In the genomic region with DNA sequence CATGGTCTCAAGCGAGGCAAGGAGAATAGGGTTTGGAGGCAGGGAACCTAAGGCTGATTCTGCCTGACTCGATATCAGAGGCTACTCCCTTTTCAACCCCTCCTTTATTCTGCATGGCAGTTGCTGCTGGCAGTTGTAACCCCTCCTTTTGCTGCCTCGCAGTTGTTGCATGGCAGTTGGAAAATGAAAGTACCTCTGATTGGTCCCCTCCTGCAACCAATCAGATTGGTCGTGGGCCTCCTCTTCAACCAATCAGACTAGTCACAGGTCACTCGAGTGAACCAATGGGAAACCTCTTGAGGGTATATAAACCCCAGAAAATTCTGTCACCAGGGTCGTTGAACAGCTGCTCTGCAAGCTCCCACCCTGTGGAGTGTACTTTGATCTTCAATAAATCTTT, we compare ENCODE assay signal across 18 cellular contexts.
DNase-seq lines count a peak whose midpoint lies in the region; ATAC-seq, FAIRE-seq and TF ChIP-seq lines count a peak whose summit lies in the region.
"Had no signal": no experiment of that assay in that cellular context is flagged by ENCODE, and none has a peak within 500 bp of the region (broad histone marks: within the 10 kb centered on the region; RNA-seq: fewer than 3 reads in every experiment).

No MANE protein-coding gene starts in this region.

- no peaks in the 10 kb centered on the region for H3K9me3 ChIP-seq in neural progenitor cell (ENCODE audit: low read depth)
- H3K9me3 ChIP-seq: left lung, prostate gland had no signal

- DNase-seq in DMS53 (lab: John Stamatoyannopoulos, UW): peak; percentile 45
- no peak for DNase-seq in DMS53 treated with DMSO at 0.1 percent for 48 hours (lab: John Stamatoyannopoulos, UW; ENCODE audit: unreplicated experiment)
- peak; percentile 9 for DNase-seq in RCC 7860 (ENCODE audit: low spot score)
- DNase-seq in neural progenitor cell (ENCODE audit: low spot score): no peak
- no peak for DNase-seq in stimulated activated naive CD8-positive, alpha-beta T cell treated with anti-CD3 and anti-CD28 coated beads, Interleukin-15, amount 100 ng/mL, for 72 hours
- DNase-seq in stimulated activated CD4-positive, alpha-beta T cell treated with anti-CD3 and anti-CD28 coated beads, Interleukin-2, amount 100 ng/mL, for 24 hours: no peak
- DNase-seq: 8988T; activated CD4-positive, CD25-positive, alpha-beta regulatory T cell treated with anti-CD3 and anti-CD28 coated beads, Interleukin-2, amount 50 U/mL, for 72 hours; CD4-positive, CD25-positive, alpha-beta regulatory T cell; left lung; NCI-H1694; RPMI8226 had no signal

- no peaks in the 10 kb centered on the region for H4K20me1 ChIP-seq in neural progenitor cell (ENCODE audit: low read depth)

- no peaks in the 10 kb centered on the region for H3K27me3 ChIP-seq in neural progenitor cell
- H3K27me3 ChIP-seq: left lung had no signal

- no peaks in the 10 kb centered on the region for H3K4me1 ChIP-seq in neural progenitor cell
- H3K4me1 ChIP-seq: left lung, prostate gland had no signal

- H3K9me3 Mint-ChIP-seq in neural progenitor cell: no peaks in the 10 kb centered on the region
- no peaks in the 10 kb centered on the region for H3K9me3 Mint-ChIP-seq in stimulated activated naive CD8-positive, alpha-beta T cell treated with anti-CD3 and anti-CD28 coated beads, Interleukin-15, amount 100 ng/mL, for 72 hours

- no peaks in the 10 kb centered on the region for H3K4me1 Mint-ChIP-seq in neural progenitor cell
- H3K4me1 Mint-ChIP-seq in stimulated activated naive CD8-positive, alpha-beta T cell treated with anti-CD3 and anti-CD28 coated beads, Interleukin-15, amount 100 ng/mL, for 72 hours: no peaks in the 10 kb centered on the region
- H3K4me1 Mint-ChIP-seq: activated naive CD4-positive, alpha-beta T cell treated with anti-CD3 and anti-CD28 coated beads, Interleukin-2, amount 50 U/mL, for 24 hours; CD4-positive, CD25-positive, alpha-beta regulatory T cell had no signal

- H3F3A ChIP-seq in neural progenitor cell (ENCODE audit: low read depth): no peaks in the 10 kb centered on the region

- no peak overlapping the region for H3K27ac ChIP-seq in neural progenitor cell
- H3K27ac ChIP-seq: left lung, prostate gland had no signal

- no peak overlapping the region for H3K4me2 ChIP-seq in neural progenitor cell

- peak overlapping the region; percentile 35 for H2AFZ ChIP-seq in neural progenitor cell (replicated peaks)

- no peaks in the 10 kb centered on the region for H3K36me3 ChIP-seq in neural progenitor cell
- H3K36me3 ChIP-seq: left lung, prostate gland had no signal

- peak; percentile 46 for ATAC-seq in HG03521 (IDR thresholded peaks at IDR 0.05; ENCODE audit: unreplicated experiment)
- no peak for ATAC-seq in stimulated activated naive CD8-positive, alpha-beta T cell treated with anti-CD3 and anti-CD28 coated beads, Interleukin-15, amount 100 ng/mL, for 72 hours
- no peak for ATAC-seq in GM18505 (IDR thresholded peaks at IDR 0.05; ENCODE audit: unreplicated experiment)
- ATAC-seq: K562, left lung had no signal

- H3K36me3 Mint-ChIP-seq in neural progenitor cell: no peaks in the 10 kb centered on the region
- H3K36me3 Mint-ChIP-seq: activated naive CD4-positive, alpha-beta T cell treated with anti-CD3 and anti-CD28 coated beads, Interleukin-2, amount 50 U/mL, for 24 hours; CD4-positive, CD25-positive, alpha-beta regulatory T cell had no signal

- H3K4me3 Mint-ChIP-seq in neural progenitor cell: no peak overlapping the region
- H3K4me3 Mint-ChIP-seq in stimulated activated naive CD8-positive, alpha-beta T cell treated with anti-CD3 and anti-CD28 coated beads, Interleukin-15, amount 100 ng/mL, for 72 hours: no peak overlapping the region
- H3K4me3 Mint-ChIP-seq: activated naive CD4-positive, alpha-beta T cell treated with anti-CD3 and anti-CD28 coated beads, Interleukin-2, amount 50 U/mL, for 24 hours; CD4-positive, CD25-positive, alpha-beta regulatory T cell had no signal

- no peaks in the 10 kb centered on the region for H3K79me2 ChIP-seq in neural progenitor cell (ENCODE audit: low read depth)

- no peak overlapping the region for H3K9ac ChIP-seq in neural progenitor cell

- no peak for FAIRE-seq in RCC 7860 (lab: Jason Lieb, UNC)
- FAIRE-seq: H54, K562 had no signal

- TF ChIP-seq POLR2A in GM18505 (IDR thresholded peaks at IDR 0.05; ENCODE audit: borderline replicate concordance, extremely low read depth, insufficient read depth, insufficient read length): no peak

- no peak overlapping the region for H3K27ac Mint-ChIP-seq in neural progenitor cell
- H3K27ac Mint-ChIP-seq in stimulated activated naive CD8-positive, alpha-beta T cell treated with anti-CD3 and anti-CD28 coated beads, Interleukin-15, amount 100 ng/mL, for 72 hours: no peak overlapping the region
- H3K27ac Mint-ChIP-seq: activated naive CD4-positive, alpha-beta T cell treated with anti-CD3 and anti-CD28 coated beads, Interleukin-2, amount 50 U/mL, for 24 hours; CD4-positive, CD25-positive, alpha-beta regulatory T cell had no signal

- no peak for TF ChIP-seq CTCF in neural progenitor cell (IDR thresholded peaks at IDR 0.05)

- H3K4me3 ChIP-seq in neural progenitor cell: no peak overlapping the region
- H3K4me3 ChIP-seq: K562, left lung, prostate gland had no signal

- no peaks in the 10 kb centered on the region for H3K27me3 Mint-ChIP-seq in neural progenitor cell (ENCODE audit: insufficient read depth, low read depth)
- H3K27me3 Mint-ChIP-seq in stimulated activated naive CD8-positive, alpha-beta T cell treated with anti-CD3 and anti-CD28 coated beads, Interleukin-15, amount 100 ng/mL, for 72 hours: no peaks in the 10 kb centered on the region
- H3K27me3 Mint-ChIP-seq: activated naive CD4-positive, alpha-beta T cell treated with anti-CD3 and anti-CD28 coated beads, Interleukin-2, amount 50 U/mL, for 24 hours; CD4-positive, CD25-positive, alpha-beta regulatory T cell had no signal

Comparison
In these comparisons a context has a peak if more than half of its experiments do, and no peak if none do; other contexts are left out.
1. DNase-seq: peak in DMS53 (single experiment) and RCC 7860 (single experiment); none in DMS53 treated with DMSO at 0.1 percent for 48 hours (single experiment), neural progenitor cell (single experiment), stimulated activated naive CD8-positive, alpha-beta T cell treated with anti-CD3 and anti-CD28 coated beads, Interleukin-15, amount 100 ng/mL, for 72 hours (0 of 2) and stimulated activated CD4-positive, alpha-beta T cell treated with anti-CD3 and anti-CD28 coated beads, Interleukin-2, amount 100 ng/mL, for 24 hours (0 of 2).